8 cellular contexts compared by ENCODE assay signal in the genomic region with DNA sequence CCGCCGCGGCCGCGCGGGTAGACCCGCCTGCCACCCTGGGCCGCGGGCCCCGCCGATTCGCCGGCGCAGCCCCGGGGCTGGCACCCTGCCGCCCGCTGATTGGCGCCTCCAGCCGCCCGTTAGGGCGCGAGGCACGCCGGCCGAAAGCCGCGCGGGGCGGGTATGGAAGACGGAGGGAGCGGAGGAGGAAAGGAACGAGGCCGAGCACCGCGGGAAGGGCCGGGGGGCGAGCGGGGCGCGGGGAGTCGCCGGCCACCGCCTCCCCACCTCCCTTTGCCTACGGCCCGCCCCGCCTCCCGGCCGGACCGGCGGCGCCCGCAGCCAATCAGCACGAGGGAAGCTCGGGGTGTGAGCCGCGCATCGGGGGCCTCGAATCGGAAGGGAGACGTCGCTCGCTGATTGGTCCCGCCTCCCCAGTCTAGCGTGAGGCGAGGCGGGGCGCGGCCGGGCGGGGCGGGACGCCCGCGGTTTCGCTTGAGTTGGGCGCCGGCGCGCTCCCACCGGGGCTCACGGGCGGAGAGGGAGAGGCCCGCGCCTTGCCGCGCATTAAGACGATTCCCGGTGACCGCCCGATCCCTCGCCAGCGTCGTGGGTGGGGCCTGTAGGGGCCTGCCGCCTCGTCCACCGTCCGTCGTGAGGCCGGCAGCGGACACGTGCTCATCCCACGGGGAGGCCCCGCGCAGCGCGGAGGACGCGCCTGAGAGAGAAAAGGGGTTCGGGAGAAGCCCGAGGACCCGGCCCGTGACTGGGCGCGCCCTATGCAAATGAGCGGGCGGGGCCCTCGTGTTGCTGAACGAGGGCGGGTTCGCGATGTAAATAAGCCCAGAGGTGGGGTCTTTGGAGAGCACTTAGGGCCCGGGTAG. TPM values are rescaled to one million over a fixed set of nuclear protein-coding genes. Genes with fewer than 3 reads are reported as not detected.
DNase-seq lines count a peak whose midpoint lies in the region; ATAC-seq lines count a peak whose summit lies in the region.

No MANE protein-coding gene starts in this region.

- peak overlapping the region; percentile 83 for H3K4me3 Mint-ChIP-seq in activated T-helper 2 cell treated with anti-CD3 and anti-CD28 coated beads, Interferon-gamma antibody, Interleukin-2, Interleukin-4, amounts not matched to agents 10 μg/mL and 5 μg/mL and 100 μg/mL, durations not matched to agents 14 hours and 24 hours and 36 hours (ENCODE audit: low read depth)
- peak overlapping the region; percentile 81 for H3K4me3 Mint-ChIP-seq in natural killer cell treated with Interleukin-12 subunit alpha and Interleukin-12 subunit beta and Interleukin-15 and Interleukin-18, amount 100 ng/mL, for 72 hours

- peaks cover 2% of the 10 kb centered on the region for H3K27me3 Mint-ChIP-seq in activated T-helper 2 cell treated with anti-CD3 and anti-CD28 coated beads, Interferon-gamma antibody, Interleukin-2, Interleukin-4, amounts not matched to agents 10 μg/mL and 5 μg/mL and 100 μg/mL, durations not matched to agents 14 hours and 24 hours and 36 hours (ENCODE audit: low read depth)
- H3K27me3 Mint-ChIP-seq in natural killer cell treated with Interleukin-12 subunit alpha and Interleukin-12 subunit beta and Interleukin-15 and Interleukin-18, amount 100 ng/mL, for 72 hours, result peaks cover 0 to 3% of the 10 kb centered on the region in 2 donors

- H3K27ac Mint-ChIP-seq in activated T-helper 2 cell treated with anti-CD3 and anti-CD28 coated beads, Interferon-gamma antibody, Interleukin-2, Interleukin-4, amounts not matched to agents 10 μg/mL and 5 μg/mL and 100 μg/mL, durations not matched to agents 14 hours and 24 hours and 36 hours, result peak overlapping the region; percentile 92
- peak overlapping the region; percentile 59 to 67 for H3K27ac Mint-ChIP-seq in natural killer cell treated with Interleukin-12 subunit alpha and Interleukin-12 subunit beta and Interleukin-15 and Interleukin-18, amount 100 ng/mL, for 72 hours

- DNase-seq in Daoy (ENCODE audit: low read depth) (peak; percentile 97), GOT3 (lab: John Stamatoyannopoulos, UW) (peak; percentile 90), LHCN-M2 (ENCODE audit: low read depth) (peak; percentile 96), RPMI7951 (ENCODE audit: low read depth) (peak; percentile 95), fibroblast of peridontal ligament (ENCODE audit: extremely low read depth) (peak; percentile 92)
- peak; percentile 96 for DNase-seq in activated T-helper 2 cell treated with anti-CD3 and anti-CD28 coated beads, Interferon-gamma antibody, Interleukin-2, Interleukin-4, amounts not matched to agents 10 μg/mL and 5 μg/mL and 100 μg/mL, durations not matched to agents 14 hours and 24 hours and 36 hours (ENCODE audit: low spot score)
- DNase-seq in natural killer cell treated with Interleukin-12 subunit alpha and Interleukin-12 subunit beta and Interleukin-15 and Interleukin-18, amount 100 ng/mL, for 72 hours (ENCODE audit: low spot score), result peak; percentile 99
- peak; percentile 95 for DNase-seq in stimulated activated naive CD4-positive, alpha-beta T cell treated with Interleukin-2 at 50 U/mL for 16 hours (lab: John Stamatoyannopoulos, UW)

- peaks cover 34% of the 10 kb centered on the region for H3K36me3 Mint-ChIP-seq in activated T-helper 2 cell treated with anti-CD3 and anti-CD28 coated beads, Interferon-gamma antibody, Interleukin-2, Interleukin-4, amounts not matched to agents 10 μg/mL and 5 μg/mL and 100 μg/mL, durations not matched to agents 14 hours and 24 hours and 36 hours (ENCODE audit: low read depth)
- no peaks in the 10 kb centered on the region for H3K36me3 Mint-ChIP-seq in natural killer cell treated with Interleukin-12 subunit alpha and Interleukin-12 subunit beta and Interleukin-15 and Interleukin-18, amount 100 ng/mL, for 72 hours

- H3K9me3 Mint-ChIP-seq in activated T-helper 2 cell treated with anti-CD3 and anti-CD28 coated beads, Interferon-gamma antibody, Interleukin-2, Interleukin-4, amounts not matched to agents 10 μg/mL and 5 μg/mL and 100 μg/mL, durations not matched to agents 14 hours and 24 hours and 36 hours, result no peaks in the 10 kb centered on the region
- no peaks in the 10 kb centered on the region for H3K9me3 Mint-ChIP-seq in natural killer cell treated with Interleukin-12 subunit alpha and Interleukin-12 subunit beta and Interleukin-15 and Interleukin-18, amount 100 ng/mL, for 72 hours

- peaks cover 44% of the 10 kb centered on the region for H3K4me1 Mint-ChIP-seq in activated T-helper 2 cell treated with anti-CD3 and anti-CD28 coated beads, Interferon-gamma antibody, Interleukin-2, Interleukin-4, amounts not matched to agents 10 μg/mL and 5 μg/mL and 100 μg/mL, durations not matched to agents 14 hours and 24 hours and 36 hours (ENCODE audit: low read depth)
- H3K4me1 Mint-ChIP-seq in natural killer cell treated with Interleukin-12 subunit alpha and Interleukin-12 subunit beta and Interleukin-15 and Interleukin-18, amount 100 ng/mL, for 72 hours (ENCODE audit: low read depth in 2 of 2), result peaks cover 36 to 37% of the 10 kb centered on the region in 2 donors

- intact Hi-C loops in activated T-helper 2 cell treated with anti-CD3 and anti-CD28 coated beads, Interferon-gamma antibody, Interleukin-2, Interleukin-4, amounts not matched to agents 10 μg/mL and 5 μg/mL and 100 μg/mL, durations not matched to agents 14 hours and 24 hours and 36 hours (cut with micrococcal nuclease), result loop anchor here (2.0 to 10.0 kb wide), 7 partner anchors 14 to 1562 kb away; a partner anchor contains a TSS

- peak; percentile 92 to 93 for ATAC-seq in natural killer cell treated with Interleukin-12 subunit alpha and Interleukin-12 subunit beta and Interleukin-15 and Interleukin-18, amount 100 ng/mL, for 72 hours

RNA-seq across cellular contexts. Expression of a gene that starts 0.6 kb away (rescaled TPM):
- 67.2 and 88.3 TPM in 2 replicates for total RNA-seq in Daoy (2014; rRNA removed; shearing (Covaris generic))
- total RNA-seq in LHCN-M2 (2014; rRNA removed), result 94.3 and 105 TPM in 2 replicates
- 57.6 TPM for polyA plus RNA-seq in LHCN-M2 (2012)
- total RNA-seq in RPMI7951 (2014; rRNA removed; shearing (Covaris generic)), result 65.6 and 73.3 TPM in 2 replicates
- total RNA-seq in activated T-helper 2 cell treated with anti-CD3 and anti-CD28 coated beads, Interferon-gamma antibody, Interleukin-2, Interleukin-4, amounts not matched to agents 10 μg/mL and 5 μg/mL and 100 μg/mL, durations not matched to agents 14 hours and 24 hours and 36 hours, result 353 and 358 TPM in 2 replicates
- total RNA-seq in natural killer cell treated with Interleukin-12 subunit alpha and Interleukin-12 subunit beta and Interleukin-15 and Interleukin-18, amount 100 ng/mL, for 72 hours, result 100 to 1,000 TPM in 1 of 2 donors, 10 to 100 TPM in 1; 92.1 to 102 TPM

Comparison
In these comparisons a context has a peak if more than half of its experiments do, and no peak if none do; other contexts are left out.
1. Peak in every context shown above with its lines: DNase-seq and ATAC-seq.